24 cellular contexts compared by ENCODE assay signal in genomic region chr6:106286746-106287145, GRCh38.
"Had no signal": no experiment of that assay in that cellular context is flagged by ENCODE, and none has a peak within 500 bp of the region (broad histone marks: within the 10 kb centered on the region; RNA-seq: fewer than 3 reads in every experiment).

No MANE protein-coding gene starts in this region.

- H3K4me3 ChIP-seq: coronary artery, gastrocnemius medialis, heart left ventricle, hepatocyte, left lung, pancreas, right lobe of liver, tibial artery, upper lobe of right lung, uterus had no signal

- H3K4me1 ChIP-seq: left lung, right lobe of liver, upper lobe of right lung, uterus had no signal

- H3K27ac ChIP-seq: coronary artery, gastrocnemius medialis, heart left ventricle, hepatocyte, left lung, neutrophil, pancreas, right lobe of liver, tibial artery, upper lobe of right lung, uterus had no signal

- H3K4me3 Mint-ChIP-seq: central memory CD8-positive, alpha-beta T cell; effector memory CD8-positive, alpha-beta T cell; natural killer cell; neural crest cell; stimulated activated naive B cell treated with anti-CD40 and anti-IgM and Interleukin-4, amounts not matched to agents 10 μg/mL and 1 μg/mL and 100 μg/mL, for 72 hours; stimulated activated naive CD8-positive, alpha-beta T cell treated with anti-CD3 and anti-CD28 coated beads, Interleukin-15, Interleukin-2, amounts not matched to agents 100 ng/mL and 50 ng/mL, for 24 hours had no signal

- H2AFZ ChIP-seq: hepatocyte had no signal

- H3K4me2 ChIP-seq: hepatocyte had no signal

- H3K27me3 Mint-ChIP-seq: central memory CD8-positive, alpha-beta T cell; effector memory CD8-positive, alpha-beta T cell; progenitor cell of endocrine pancreas; stimulated activated naive B cell treated with anti-CD40 and anti-IgM and Interleukin-4, amounts not matched to agents 10 μg/mL and 1 μg/mL and 100 μg/mL, for 72 hours; stimulated activated naive CD8-positive, alpha-beta T cell treated with anti-CD3 and anti-CD28 coated beads, Interleukin-15, Interleukin-2, amounts not matched to agents 100 ng/mL and 50 ng/mL, for 24 hours had no signal

- H3K36me3 ChIP-seq: uterus had no signal

- FAIRE-seq: pancreas, small intestine had no signal

- H3K27ac Mint-ChIP-seq: natural killer cell; stimulated activated naive B cell treated with anti-CD40 and anti-IgM and Interleukin-4, amounts not matched to agents 10 μg/mL and 1 μg/mL and 100 μg/mL, for 72 hours; stimulated activated naive CD8-positive, alpha-beta T cell treated with anti-CD3 and anti-CD28 coated beads, Interleukin-15, Interleukin-2, amounts not matched to agents 100 ng/mL and 50 ng/mL, for 24 hours had no signal

- H3K27me3 ChIP-seq: gastrocnemius medialis, heart left ventricle, hepatocyte, left lung, neutrophil, pancreas, right lobe of liver, tibial artery, upper lobe of right lung, uterus had no signal

- DNase-seq: dermis blood vessel endothelial cell; effector memory CD8-positive, alpha-beta T cell; foreskin fibroblast; gastrocnemius medialis; heart left ventricle; left cardiac atrium; left lung; natural killer cell; pancreas; right lobe of liver; small intestine; stimulated activated CD4-positive, alpha-beta T cell treated with anti-CD3 and anti-CD28 coated beads, Interleukin-15, amount 100 ng/mL, for 24 hours; stimulated activated CD4-positive, alpha-beta T cell treated with anti-CD3 and anti-CD28 coated beads, Interleukin-2, amount 100 ng/mL, for 48 hours; stimulated activated naive B cell treated with anti-CD40 and anti-IgM and Interleukin-4, amounts not matched to agents 10 μg/mL and 1 μg/mL and 100 μg/mL, for 72 hours; tibial artery; upper lobe of right lung; uterus had no signal

- ATAC-seq: effector memory CD8-positive, alpha-beta T cell; gastrocnemius medialis; heart left ventricle; left cardiac atrium; left lung; natural killer cell; pancreas; right lobe of liver; stimulated activated naive B cell treated with anti-CD40 and anti-IgM and Interleukin-4, amounts not matched to agents 10 μg/mL and 1 μg/mL and 100 μg/mL, for 72 hours; upper lobe of right lung had no signal

- H3K9me3 ChIP-seq: gastrocnemius medialis, neutrophil, pancreas, right lobe of liver, tibial artery, upper lobe of right lung, uterus had no signal

- H3K4me1 Mint-ChIP-seq: neural crest cell had no signal

- H3K9me3 Mint-ChIP-seq: central memory CD8-positive, alpha-beta T cell; effector memory CD8-positive, alpha-beta T cell; natural killer cell had no signal
